8 cellular contexts compared by ENCODE assay signal in genomic region chr10:119301397-119301796, GRCh38.
DNase-seq lines count a peak whose midpoint lies in the region; ATAC-seq, FAIRE-seq and TF ChIP-seq lines count a peak whose summit lies in the region.

No MANE protein-coding gene starts in this region.

- peak; percentile 82 for FAIRE-seq in GM19239 (lab: Jason Lieb, UNC)

- intact Hi-C loops in esophagus squamous epithelium (cut with DNase I): loop anchor here (10.0 kb wide), 1 partner anchor 87 kb away; no protein-coding TSS in a partner anchor

- peak overlapping the region; percentile 96 for H3K27ac Mint-ChIP-seq in activated CD8-positive, alpha-beta T cell treated with anti-CD3 and anti-CD28 coated beads, Interleukin-2, amount 10 ng/mL, durations not matched to agents 7 days and 5 days
- no peak overlapping the region for H3K27ac Mint-ChIP-seq in mesothelial cell of epicardium

- POLR2A ChIA-PET in activated CD8-positive, alpha-beta T cell treated with anti-CD3 and anti-CD28 coated beads, Interleukin-2, amount 10 ng/mL, durations not matched to agents 7 days and 5 days (lab: Charles Lee): interaction anchor here (0.7 to 2.1 kb wide), 6 partner anchors 10 to 94 kb away, joined by 3 to 17 read pairs (median 4); partner anchors contain the start of gene GRK5

- no peaks in the 10 kb centered on the region for H3K27me3 ChIP-seq in esophagus squamous epithelium

- peak in 1 of 4 donors; percentile 19 for TF ChIP-seq POLR2A in esophagus squamous epithelium (IDR thresholded peaks at IDR 0.05)

- H3K27me3 Mint-ChIP-seq in activated CD8-positive, alpha-beta T cell treated with anti-CD3 and anti-CD28 coated beads, Interleukin-2, amount 10 ng/mL, durations not matched to agents 7 days and 5 days (ENCODE audit: low read depth): no peaks in the 10 kb centered on the region
- H3K27me3 Mint-ChIP-seq in mesothelial cell of epicardium (ENCODE audit: low read depth): no peaks in the 10 kb centered on the region

- DNase-seq in GM19239 (ENCODE audit: insufficient read length, low spot score): no peak
- peak; percentile 82 for DNase-seq in activated CD8-positive, alpha-beta T cell treated with anti-CD3 and anti-CD28 coated beads, Interleukin-2, amount 10 ng/mL, durations not matched to agents 7 days and 5 days
- no peak for DNase-seq in esophagus squamous epithelium (lab: John Stamatoyannopoulos, UW)
- peak; percentile 28 for DNase-seq in stimulated activated CD8-positive, alpha-beta memory T cell treated with anti-CD3 and anti-CD28 coated beads, Interleukin-12 subunit alpha, Interleukin-12 subunit beta, amount 100 ng/mL, for 4 hours (ENCODE audit: low read depth)
- no peak for DNase-seq in mesothelial cell of epicardium (ENCODE audit: low spot score in 2 of 2, unreplicated experiment in 2 of 2)
- DNase-seq in GDM1 (lab: John Stamatoyannopoulos, UW): no peak
- DNase-seq in C1 segment of cervical spinal cord (lab: John Stamatoyannopoulos, UW): no peak

- peak overlapping the region; percentile 67 for H3K4me3 Mint-ChIP-seq in activated CD8-positive, alpha-beta T cell treated with anti-CD3 and anti-CD28 coated beads, Interleukin-2, amount 10 ng/mL, durations not matched to agents 7 days and 5 days
- no peak overlapping the region for H3K4me3 Mint-ChIP-seq in mesothelial cell of epicardium

- H3K4me1 ChIP-seq in esophagus squamous epithelium: peaks cover 8 to 75% (median 49%) of the 10 kb centered on the region in 3 donors

- no peak for TF ChIP-seq CTCF in esophagus squamous epithelium (IDR thresholded peaks at IDR 0.05)
- TF ChIP-seq CTCF in mesothelial cell of epicardium (IDR thresholded peaks at IDR 0.05; ENCODE audit: unreplicated experiment): no peak

- H3K9me3 ChIP-seq in esophagus squamous epithelium: no peaks in the 10 kb centered on the region

- peaks cover 78% of the 10 kb centered on the region for H3K4me1 Mint-ChIP-seq in activated CD8-positive, alpha-beta T cell treated with anti-CD3 and anti-CD28 coated beads, Interleukin-2, amount 10 ng/mL, durations not matched to agents 7 days and 5 days (ENCODE audit: low read depth)
- peaks cover 13% of the 10 kb centered on the region for H3K4me1 Mint-ChIP-seq in mesothelial cell of epicardium

- H3K27ac ChIP-seq in esophagus squamous epithelium: peak overlapping the region; percentile 15 to 75 (median 65)

- ATAC-seq in activated CD8-positive, alpha-beta T cell treated with anti-CD3 and anti-CD28 coated beads, Interleukin-2, amount 10 ng/mL, durations not matched to agents 7 days and 5 days: peak; percentile 75
- ATAC-seq in GM21367 (IDR thresholded peaks at IDR 0.05; ENCODE audit: unreplicated experiment): no peak

- no peak overlapping the region for H3K4me3 ChIP-seq in esophagus squamous epithelium

- peaks cover 7% of the 10 kb centered on the region for H3K9me3 Mint-ChIP-seq in activated CD8-positive, alpha-beta T cell treated with anti-CD3 and anti-CD28 coated beads, Interleukin-2, amount 10 ng/mL, durations not matched to agents 7 days and 5 days (ENCODE audit: insufficient read depth)
- peaks cover 12% of the 10 kb centered on the region for H3K9me3 Mint-ChIP-seq in mesothelial cell of epicardium

- peaks cover 15% of the 10 kb centered on the region for H3K36me3 Mint-ChIP-seq in activated CD8-positive, alpha-beta T cell treated with anti-CD3 and anti-CD28 coated beads, Interleukin-2, amount 10 ng/mL, durations not matched to agents 7 days and 5 days (ENCODE audit: low read depth)
- peaks cover 4% of the 10 kb centered on the region for H3K36me3 Mint-ChIP-seq in mesothelial cell of epicardium

- no peaks in the 10 kb centered on the region for H3K36me3 ChIP-seq in esophagus squamous epithelium

- 33 to 50% methylated on average over 8 of the region's 8 CpGs for WGBS in esophagus squamous epithelium, 2 donors

- CTCF ChIA-PET in activated CD8-positive, alpha-beta T cell treated with anti-CD3 and anti-CD28 coated beads, Interleukin-2, amount 10 ng/mL, durations not matched to agents 7 days and 5 days (lab: Charles Lee): interaction anchor here (0.7 to 2.7 kb wide), 9 partner anchors 12 to 188 kb away, joined by 3 to 21 read pairs (median 5); partner anchors contain the start of gene GRK5

Comparison
In these comparisons a context has a peak if more than half of its experiments do, and no peak if none do; other contexts are left out.
1. DNase-seq: peak in activated CD8-positive, alpha-beta T cell treated with anti-CD3 and anti-CD28 coated beads, Interleukin-2, amount 10 ng/mL, durations not matched to agents 7 days and 5 days (single experiment) and stimulated activated CD8-positive, alpha-beta memory T cell treated with anti-CD3 and anti-CD28 coated beads, Interleukin-12 subunit alpha, Interleukin-12 subunit beta, amount 100 ng/mL, for 4 hours (single experiment); none in GM19239 (single experiment), esophagus squamous epithelium (single experiment), mesothelial cell of epicardium (0 of 2), GDM1 (single experiment) and C1 segment of cervical spinal cord (0 of 14).